Comparison of ENCODE assay signal across 15 cellular contexts in the genomic region with DNA sequence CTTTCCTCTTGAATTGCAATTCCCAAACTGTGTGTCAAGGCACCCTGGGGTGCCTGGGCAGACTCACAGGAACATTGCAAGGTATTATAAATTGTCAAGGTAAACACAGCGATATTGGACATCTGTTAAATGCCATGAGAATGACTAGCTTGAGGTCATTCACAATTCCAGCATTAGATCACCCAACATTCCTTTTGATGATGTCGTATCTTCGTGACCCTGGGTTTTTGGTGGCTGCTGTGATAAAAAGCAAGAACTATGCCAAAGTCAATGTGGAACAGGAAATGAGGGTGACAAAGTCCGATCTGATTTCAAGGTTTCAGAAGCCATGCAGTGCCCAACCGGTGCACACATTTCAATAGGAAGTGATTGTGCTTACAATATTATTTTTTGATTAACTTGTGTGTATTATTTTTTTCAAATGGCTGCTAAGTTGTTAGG.
DNase-seq lines count a peak whose midpoint lies in the region; ATAC-seq, FAIRE-seq and TF ChIP-seq lines count a peak whose summit lies in the region.
"Had no signal": no experiment of that assay in that cellular context is flagged by ENCODE, and none has a peak within 500 bp of the region (broad histone marks: within the 10 kb centered on the region; RNA-seq: fewer than 3 reads in every experiment).

No MANE protein-coding gene starts in this region.

- H3K4me3 Mint-ChIP-seq in T-helper 2 cell treated with Interferon-gamma antibody and Interleukin-4, amounts not matched to agents 5 μg/mL and 100 μg/mL, for 36 hours = no peak overlapping the region
- H3K4me3 Mint-ChIP-seq: activated naive CD8-positive, alpha-beta T cell treated with anti-CD3 and anti-CD28 coated beads for 36 hours; B cell; natural killer cell had no signal

- TF ChIP-seq CTCF in bronchial epithelial cell (IDR thresholded peaks at IDR 0.05; ENCODE audit: insufficient read depth, low read length, severe bottlenecking) = no peak

- intact Hi-C loops in left colon (cut with DNase I, micrococcal nuclease) = no loop called here

- H3K9ac ChIP-seq in HUES48 (ENCODE audit: low read depth, low read length) = 0 out of 2 replicates have a peak overlapping the region, but pooled peaks have one; percentile 7

- H3K4me3 ChIP-seq in ACC112 (ENCODE audit: low read depth, low read length) (no peak overlapping the region), HUES48 (ENCODE audit: low read depth, low read length) (no peak overlapping the region), bronchial epithelial cell (ENCODE audit: low read depth, low read length) (no peak overlapping the region)
- H3K4me3 ChIP-seq: upper lobe of right lung had no signal

- H3K4me1 ChIP-seq in ACC112 (ENCODE audit: control insufficient read depth, insufficient read depth, low read length, unreplicated experiment) (peaks cover 42% of the 10 kb centered on the region), HUES48 (ENCODE audit: control insufficient read depth, insufficient read depth, low read length) (peaks cover 6% of the 10 kb centered on the region)
- H3K4me1 ChIP-seq: upper lobe of right lung had no signal

- no peak overlapping the region for H3K27ac Mint-ChIP-seq in T-helper 2 cell treated with Interferon-gamma antibody and Interleukin-4, amounts not matched to agents 5 μg/mL and 100 μg/mL, for 36 hours
- H3K27ac Mint-ChIP-seq: activated naive CD8-positive, alpha-beta T cell treated with anti-CD3 and anti-CD28 coated beads for 36 hours; B cell; natural killer cell had no signal

- DNase-seq in bronchial epithelial cell (ENCODE audit: low read depth) (peak; percentile 75), left colon (no peak), NCI-H526 treated with DMSO at 0.1 percent for 48 hours (lab: John Stamatoyannopoulos, UW) (no peak), cerebellar nuclear complex (lab: John Stamatoyannopoulos, UW) (no peak), amniotic stem cell (lab: John Stamatoyannopoulos, UW) (no peak)
- no peak for DNase-seq in T-helper 2 cell treated with Interferon-gamma antibody and Interleukin-4, amounts not matched to agents 5 μg/mL and 100 μg/mL, for 36 hours (ENCODE audit: low spot score)
- DNase-seq: activated naive CD8-positive, alpha-beta T cell treated with anti-CD3 and anti-CD28 coated beads for 36 hours; GDM1; natural killer cell; NCI-H1930; upper lobe of right lung had no signal

- H3K27me3 ChIP-seq in ACC112 (ENCODE audit: insufficient read depth, low read length) (no peaks in the 10 kb centered on the region), HUES48 (ENCODE audit: control insufficient read depth, insufficient read depth, low read length) (no peaks in the 10 kb centered on the region), bronchial epithelial cell (ENCODE audit: control insufficient read depth, insufficient read depth, low read length) (no peaks in the 10 kb centered on the region)
- H3K27me3 ChIP-seq: upper lobe of right lung had no signal

- peak; percentile 79 for FAIRE-seq in bronchial epithelial cell (lab: Jason Lieb, UNC)
- FAIRE-seq: endometrium had no signal

- no peaks in the 10 kb centered on the region for H3K36me3 ChIP-seq in ACC112 (ENCODE audit: insufficient read depth, low read length)
- no peaks in the 10 kb centered on the region for H3K36me3 ChIP-seq in HUES48 (ENCODE audit: control insufficient read depth, insufficient read depth, low read length)
- H3K36me3 ChIP-seq in bronchial epithelial cell (ENCODE audit: control insufficient read depth, insufficient read depth, low read length) = no peaks in the 10 kb centered on the region
- H3K36me3 ChIP-seq: upper lobe of right lung had no signal

- H3K27me3 Mint-ChIP-seq in T-helper 2 cell treated with Interferon-gamma antibody and Interleukin-4, amounts not matched to agents 5 μg/mL and 100 μg/mL, for 36 hours (ENCODE audit: low read depth) = no peaks in the 10 kb centered on the region

- no peaks in the 10 kb centered on the region for H3K9me3 Mint-ChIP-seq in T-helper 2 cell treated with Interferon-gamma antibody and Interleukin-4, amounts not matched to agents 5 μg/mL and 100 μg/mL, for 36 hours
- H3K9me3 Mint-ChIP-seq: activated naive CD8-positive, alpha-beta T cell treated with anti-CD3 and anti-CD28 coated beads for 36 hours; natural killer cell had no signal

- no peaks in the 10 kb centered on the region for H3K36me3 Mint-ChIP-seq in T-helper 2 cell treated with Interferon-gamma antibody and Interleukin-4, amounts not matched to agents 5 μg/mL and 100 μg/mL, for 36 hours (ENCODE audit: low read depth)
- H3K36me3 Mint-ChIP-seq: activated naive CD8-positive, alpha-beta T cell treated with anti-CD3 and anti-CD28 coated beads for 36 hours; natural killer cell had no signal

- H3K4me1 Mint-ChIP-seq in T-helper 2 cell treated with Interferon-gamma antibody and Interleukin-4, amounts not matched to agents 5 μg/mL and 100 μg/mL, for 36 hours (ENCODE audit: low read depth) = no peaks in the 10 kb centered on the region
- H3K4me1 Mint-ChIP-seq: activated naive CD8-positive, alpha-beta T cell treated with anti-CD3 and anti-CD28 coated beads for 36 hours; B cell; natural killer cell had no signal

- no peak overlapping the region for H2AFZ ChIP-seq in ACC112 (ENCODE audit: low read length, unreplicated experiment)

- H3K27ac ChIP-seq in ACC112 (ENCODE audit: low read depth, low read length) = peak overlapping the region; percentile 75
- no peak overlapping the region for H3K27ac ChIP-seq in HUES48 (ENCODE audit: low read depth, low read length)
- H3K27ac ChIP-seq: upper lobe of right lung had no signal

- ATAC-seq in left colon = peak; percentile 81
- ATAC-seq: natural killer cell, upper lobe of right lung had no signal

- H3K79me2 ChIP-seq in ACC112 (ENCODE audit: control insufficient read depth, insufficient read depth, low read length, unreplicated experiment) = no peaks in the 10 kb centered on the region

- H3K9me3 ChIP-seq in HUES48 (ENCODE audit: control insufficient read depth, insufficient read depth, low read length) = no peaks in the 10 kb centered on the region
- H3K9me3 ChIP-seq: upper lobe of right lung had no signal
